8 cellular contexts compared by ENCODE assay signal in the genomic region with DNA sequence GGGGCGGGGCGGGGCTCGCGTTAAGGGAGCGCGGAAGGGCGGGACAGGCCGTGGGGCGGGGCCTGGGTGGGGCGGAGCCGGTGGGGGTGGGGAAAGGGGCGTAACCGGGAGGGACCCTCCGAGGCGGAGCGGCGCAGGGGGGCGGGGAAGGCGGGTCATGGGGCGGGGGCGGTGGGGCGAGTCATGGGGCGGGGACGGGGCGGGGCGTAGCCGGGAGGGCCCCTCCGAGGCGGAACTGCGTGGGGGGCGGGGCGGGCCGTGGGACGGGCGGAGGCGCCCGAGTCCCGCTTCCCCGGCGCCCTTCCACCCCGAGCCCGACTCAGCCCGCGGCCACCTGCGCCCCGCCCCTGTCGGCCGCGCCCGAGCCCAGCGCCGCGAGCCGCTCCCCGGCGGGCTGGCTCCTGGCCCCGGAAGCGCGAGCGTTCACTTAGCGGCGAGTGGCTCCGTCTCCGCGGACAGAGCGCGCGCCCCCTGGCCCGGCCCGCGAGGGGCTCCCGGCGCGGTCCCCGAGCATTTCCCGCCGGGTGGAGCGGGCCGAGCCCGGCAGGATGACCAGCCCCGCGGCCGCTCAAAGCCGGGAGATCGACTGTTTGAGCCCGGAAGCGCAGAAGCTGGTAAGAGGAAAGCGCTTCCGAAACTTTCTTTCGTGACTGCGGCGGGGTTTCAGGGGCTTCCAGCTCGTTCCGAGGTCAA.
DNase-seq lines count a peak whose midpoint lies in the region; ATAC-seq, FAIRE-seq and TF ChIP-seq lines count a peak whose summit lies in the region.

No MANE protein-coding gene starts in this region.

- intact Hi-C loops in IMR-90 (cut with micrococcal nuclease): loop anchor here (5.0 kb wide), 1 partner anchor 35 kb away; no protein-coding TSS in a partner anchor

- peak overlapping the region; percentile 99 for H3K27ac Mint-ChIP-seq in activated T-helper 17 cell treated with anti-CD3 and anti-CD28 coated beads, Interleukin-2, amount 50 U/mL, for 72 hours

- H3K79me2 ChIP-seq in neural cell (replicated peaks; ENCODE audit: insufficient read depth, low read length): peaks cover 9% of the 10 kb centered on the region

- peaks cover 15 to 64% of the 10 kb centered on the region in 2 experiments for H3K79me1 ChIP-seq in IMR-90 (ENCODE audit: low read depth in 1 of 2, low read length in 2 of 2)

- H3K4me1 Mint-ChIP-seq in activated T-helper 17 cell treated with anti-CD3 and anti-CD28 coated beads, Interleukin-2, amount 50 U/mL, for 72 hours: peaks cover 29% of the 10 kb centered on the region

- H3K4ac ChIP-seq in IMR-90 (ENCODE audit: low read depth, low read length): peak overlapping the region; percentile 92

- H3K9me3 ChIP-seq in IMR-90 (ENCODE audit: control insufficient read depth, insufficient read depth, low read length) (no peaks in the 10 kb centered on the region), neural cell (ENCODE audit: low read length) (no peaks in the 10 kb centered on the region), subcutaneous abdominal adipose tissue (ENCODE audit: control insufficient read depth in 5 of 5, low read length in 5 of 5) (no peaks in the 10 kb centered on the region)

- no peak overlapping the region; the same call in none of the 2 replicates for H2AK5ac ChIP-seq in IMR-90 (ENCODE audit: low read depth, low read length)

- peak overlapping the region; percentile 100 for H3K4me3 Mint-ChIP-seq in activated T-helper 17 cell treated with anti-CD3 and anti-CD28 coated beads, Interleukin-2, amount 50 U/mL, for 72 hours

- H3K9ac ChIP-seq in IMR-90 (ENCODE audit: low read depth, low read length) (peak overlapping the region; percentile 92), neural cell (ENCODE audit: low read length) (peak overlapping the region; percentile 41), subcutaneous abdominal adipose tissue (ENCODE audit: low read length in 5 of 5) (peak overlapping the region; percentile 40 to 96 (median 93))

- H2AFZ ChIP-seq in IMR-90 (replicated peaks; ENCODE audit: low read length, poor library complexity) (peak overlapping the region; percentile 79), neural cell (ENCODE audit: low read depth, low read length) (no peak overlapping the region)

- H3K23ac ChIP-seq in IMR-90 (ENCODE audit: low read depth, low read length): peak overlapping the region; percentile 93

- no TSS peak for BruUV-seq in IMR-90 (replicated peaks; lab: Mats Ljungman, UMichigan)

- peak overlapping the region; percentile 94 for H2AK9ac ChIP-seq in IMR-90 (replicated peaks; ENCODE audit: low read depth, low read length, poor library complexity)

- peak overlapping the region; percentile 11; the same call in 1 of the 2 replicates for H3K18ac ChIP-seq in IMR-90 (ENCODE audit: low read depth, low read length)

- peak overlapping the region; percentile 73 for H2BK5ac ChIP-seq in IMR-90 (ENCODE audit: low read depth, low read length, poor library complexity, severe bottlenecking)

- H3K36me3 ChIP-seq in IMR-90 (ENCODE audit: control insufficient read depth, insufficient read depth, low read length) (no peaks in the 10 kb centered on the region), neural cell (ENCODE audit: insufficient read depth, low read length) (no peaks in the 10 kb centered on the region), subcutaneous abdominal adipose tissue (ENCODE audit: control insufficient read depth in 5 of 5, insufficient read depth in 5 of 5, low read length in 5 of 5) (no peaks in the 10 kb centered on the region)

- DNase-seq in D721Med (ENCODE audit: insufficient read length, low spot score) (peak; percentile 85), IMR-90 (peak; percentile 80), RKO (ENCODE audit: low spot score) (peak; percentile 90), fibroblast of pulmonary artery (ENCODE audit: low read depth) (peak; percentile 90)

- peak overlapping the region; percentile 58 to 75; a peak in 2 of 4 replicates for H4K8ac ChIP-seq in IMR-90 (ENCODE audit: low read depth in 2 of 2, low read length in 2 of 2)

- in situ Hi-C loops in IMR-90 (cut with MboI; ENCODE audit: low sequenced_read_pairs): no loop called here

- TF ChIP-seq CTCF in D721Med (IDR thresholded peaks at IDR 0.05; ENCODE audit: insufficient read depth, missing control alignments): no peak
- TF ChIP-seq CTCF in IMR-90 (conservative IDR thresholded peaks at IDR 0.05; ENCODE audit: low read depth, low read length): no peak
- TF ChIP-seq CTCF in fibroblast of pulmonary artery (IDR thresholded peaks at IDR 0.05; ENCODE audit: low read length, missing control alignments): no peak
- no peak for TF ChIP-seq CTCF in neural cell (IDR thresholded peaks at IDR 0.05; ENCODE audit: poor library complexity, severe bottlenecking)

- H2BK20ac ChIP-seq in IMR-90 (ENCODE audit: low read depth, low read length): no peak overlapping the region

- H3K4me1 ChIP-seq in IMR-90 (ENCODE audit: control insufficient read depth, insufficient read depth, low read length) (peaks cover 30% of the 10 kb centered on the region), subcutaneous abdominal adipose tissue (ENCODE audit: control insufficient read depth in 5 of 5, insufficient read depth in 5 of 5, low read length in 5 of 5) (peaks cover 13 to 86% (median 74%) of the 10 kb centered on the region in 5 donors)

- peak overlapping the region; percentile 77; the same call in 1 of the 2 replicates for H3K56ac ChIP-seq in IMR-90 (ENCODE audit: extremely low read depth, insufficient read depth, low read length)

- peak; percentile 89 for TF ChIP-seq POLR2A in IMR-90 (IDR thresholded peaks at IDR 0.05; ENCODE audit: low read depth, low read length)

- dilution Hi-C loops in IMR-90 (cut with HindIII; ENCODE audit: low sequenced_read_pairs, unreplicated experiment): no loop called here

- H3K4me2 ChIP-seq in IMR-90 (ENCODE audit: low read depth, low read length) (peak overlapping the region; percentile 85), neural cell (ENCODE audit: low read length) (peak overlapping the region; percentile 76)

- H3K9me1 ChIP-seq in IMR-90 (ENCODE audit: insufficient read depth, low read length): peaks cover 21% of the 10 kb centered on the region

- H3K14ac ChIP-seq in IMR-90 (replicated peaks; ENCODE audit: low read depth, low read length): peak overlapping the region; percentile 51

- no peak overlapping the region for H4K5ac ChIP-seq in IMR-90 (ENCODE audit: low read depth, low read length)

- POLR2A ChIA-PET in IMR-90 (lab: Charles Lee; ENCODE audit: unreplicated experiment): interaction anchor here (0.6 kb wide), 2 partner anchors 22 to 39 kb away, joined by 3 to 4 read pairs; no protein-coding TSS in a partner anchor

- ATAC-seq in GM21447 (IDR thresholded peaks at IDR 0.05; ENCODE audit: unreplicated experiment) (peak; percentile 34), IMR-90 (ENCODE audit: low read depth) (peak; percentile 76)
- ATAC-seq in activated T-helper 17 cell treated with anti-CD3 and anti-CD28 coated beads, Interleukin-2, amount 50 U/mL, for 72 hours (replicated peaks): peak; percentile 57

- no peaks in the 10 kb centered on the region for H3K9me3 Mint-ChIP-seq in activated T-helper 17 cell treated with anti-CD3 and anti-CD28 coated beads, Interleukin-2, amount 50 U/mL, for 72 hours

- H3F3A ChIP-seq in neural cell (ENCODE audit: insufficient read depth, low read length, poor library complexity, severe bottlenecking): peaks cover 7% of the 10 kb centered on the region

- H3K27me3 Mint-ChIP-seq in activated T-helper 17 cell treated with anti-CD3 and anti-CD28 coated beads, Interleukin-2, amount 50 U/mL, for 72 hours: no peaks in the 10 kb centered on the region

- no peaks in the 10 kb centered on the region for H3K9me2 ChIP-seq in neural cell (ENCODE audit: insufficient read depth, low read length)

- no peak for TF ChIP-seq EP300 in neural cell (conservative IDR thresholded peaks at IDR 0.05; ENCODE audit: poor library complexity, severe bottlenecking)

- H3K4me3 ChIP-seq in IMR-90 (ENCODE audit: insufficient read depth, low read depth, low read length) (peak overlapping the region; percentile 57), fibroblast of pulmonary artery (replicated peaks; ENCODE audit: low read depth, low read length) (peak overlapping the region; percentile 81), neural cell (ENCODE audit: low read length) (peak overlapping the region; percentile 79), subcutaneous abdominal adipose tissue (ENCODE audit: low read depth in 1 of 5, low read length in 5 of 5) (peak overlapping the region in 4 of 5 donors; percentile 79 to 97 (median 96))

- H3K36me3 Mint-ChIP-seq in activated T-helper 17 cell treated with anti-CD3 and anti-CD28 coated beads, Interleukin-2, amount 50 U/mL, for 72 hours (ENCODE audit: low read depth): peaks cover 42% of the 10 kb centered on the region

- CTCF ChIA-PET in IMR-90 (lab: Yijun Ruan, JAX): interaction anchor here (1.3 to 1.9 kb wide), 2 partner anchors 19 to 110 kb away, joined by 5 read pairs; no protein-coding TSS in a partner anchor

- TF ChIP-seq RAD21 in IMR-90 (IDR thresholded peaks at IDR 0.05; ENCODE audit: low read length) (no peak), neural cell (conservative IDR thresholded peaks at IDR 0.05) (peak; percentile 16)

- H4K20me1 ChIP-seq in IMR-90 (ENCODE audit: insufficient read depth, low read length): peaks cover 34% of the 10 kb centered on the region
- H4K20me1 ChIP-seq in neural cell (ENCODE audit: insufficient read depth): peaks cover 8% of the 10 kb centered on the region

- no peaks in the 10 kb centered on the region for H3K27me3 ChIP-seq in IMR-90 (ENCODE audit: control insufficient read depth, insufficient read depth, low read length)
- peaks cover 22% of the 10 kb centered on the region for H3K27me3 ChIP-seq in neural cell (ENCODE audit: insufficient read depth, low read depth, low read length)
- no peaks in the 10 kb centered on the region for H3K27me3 ChIP-seq in subcutaneous abdominal adipose tissue (ENCODE audit: control insufficient read depth in 5 of 5, insufficient read depth in 4 of 5, low read length in 5 of 5)

- peak overlapping the region; percentile 73; the same call in 1 of the 2 replicates for H4K91ac ChIP-seq in IMR-90 (ENCODE audit: insufficient read depth, low read depth, low read length)

- FAIRE-seq in D721Med (lab: Jason Lieb, UNC): no peak

- peak overlapping the region; percentile 71 for H2BK120ac ChIP-seq in IMR-90 (ENCODE audit: low read depth, low read length)

- H3K27ac ChIP-seq in IMR-90 (ENCODE audit: insufficient read depth, low read length) (peak overlapping the region; percentile 81), neural cell (ENCODE audit: low read length) (no peak overlapping the region), subcutaneous abdominal adipose tissue (ENCODE audit: low read depth, low read length) (peak overlapping the region; percentile 94)

- 0% methylated on average over 59 of the region's 94 CpGs; no CpG with 5 or more reads in 1 of the 2 experiments for WGBS in IMR-90 (ENCODE audit: extremely low coverage in 2 of 2, insufficient read length in 1 of 2), 2 experiments

- no peak overlapping the region for H2BK15ac ChIP-seq in IMR-90 (ENCODE audit: low read depth, low read length)

TF ChIP-seq in IMR-90, 13 proteins besides CTCF, POLR2A, EP300 and RAD21 (continues in another document):
- TF ChIP-seq SMC3 (IDR thresholded peaks at IDR 0.05; ENCODE audit: low read depth, low read length) (no peak), FOS (IDR thresholded peaks at IDR 0.05; ENCODE audit: low read depth, low read length) (no peak)

Comparison
In these comparisons a context has a peak if more than half of its experiments do, and no peak if none do; other contexts are left out.
1. H3K9ac ChIP-seq: peak in every context shown above with its lines; median percentile 93 in subcutaneous abdominal adipose tissue; 92 in IMR-90; 41 in neural cell.